Comparison of ENCODE assay signal across 8 cellular contexts in genomic region chr1:244046907-244047738, GRCh38. TPM values are rescaled to one million over a fixed set of nuclear protein-coding genes. Genes with fewer than 3 reads are reported as not detected.
DNase-seq lines count a peak whose midpoint lies in the region; ATAC-seq and TF ChIP-seq lines count a peak whose summit lies in the region.

No MANE protein-coding gene starts in this region.

- H3K4me3 ChIP-seq in NT2/D1 (ENCODE audit: insufficient read length, low read depth): peak overlapping the region; percentile 86
- H3K4me3 ChIP-seq in upper lobe of right lung: peak overlapping the region; percentile 81

- peak overlapping the region; percentile 99 for H3K27ac ChIP-seq in caudate nucleus (ENCODE audit: low read depth, low read length)
- peak overlapping the region; percentile 99 for H3K27ac ChIP-seq in upper lobe of right lung

- H3K9me3 ChIP-seq in NT2/D1 (ENCODE audit: insufficient read depth, low read length) (no peaks in the 10 kb centered on the region), upper lobe of right lung (no peaks in the 10 kb centered on the region)

- no peaks in the 10 kb centered on the region for H3K4me1 ChIP-seq in NT2/D1 (ENCODE audit: insufficient read depth, insufficient read length)
- H3K4me1 ChIP-seq in upper lobe of right lung: peaks cover 21% of the 10 kb centered on the region

- peak; percentile 18 for DNase-seq in NCI-H2171 treated with DMSO at 0.1 percent for 48 hours (lab: John Stamatoyannopoulos, UW)
- DNase-seq in NCI-H2171 (lab: John Stamatoyannopoulos, UW): no peak
- DNase-seq in NT2/D1 (ENCODE audit: low read depth, low spot score): no peak
- peak in 4 of 61 donors; percentile 9 to 25 (median 13) for DNase-seq in caudate nucleus (lab: John Stamatoyannopoulos, UW)
- peak; percentile 69 for DNase-seq in medulla oblongata (ENCODE audit: extremely low spot score)
- no peak for DNase-seq in upper lobe of right lung
- no peak for DNase-seq in islet precursor cell

- H3K36me3 ChIP-seq in NT2/D1 (ENCODE audit: insufficient read depth, insufficient read length, low read length) (no peaks in the 10 kb centered on the region), upper lobe of right lung (no peaks in the 10 kb centered on the region)

- H3K27me3 ChIP-seq in NT2/D1 (ENCODE audit: insufficient read depth, insufficient read length) (peaks cover 2% of the 10 kb centered on the region), upper lobe of right lung (no peaks in the 10 kb centered on the region)

- intact Hi-C loops in upper lobe of right lung (cut with DNase I): no loop called here

- no peak for TF ChIP-seq CTCF in upper lobe of right lung (IDR thresholded peaks at IDR 0.05)

- H3K9ac ChIP-seq in NT2/D1 (ENCODE audit: insufficient read length, low read depth): peak overlapping the region; percentile 93

- ATAC-seq in upper lobe of right lung (no peak), HG02610 (IDR thresholded peaks at IDR 0.05; ENCODE audit: unreplicated experiment) (no peak)

RNA-seq across cellular contexts. Expression of gene ZBTB18, which starts 4.0 kb away (rescaled TPM):
- 21.7 TPM for total RNA-seq in upper lobe of right lung

Comparison
In these comparisons a context has a peak if more than half of its experiments do, and no peak if none do; other contexts are left out.
1. DNase-seq: peak in NCI-H2171 treated with DMSO at 0.1 percent for 48 hours (single experiment) and medulla oblongata (single experiment); none in NCI-H2171 (single experiment), NT2/D1 (single experiment), upper lobe of right lung (single experiment) and islet precursor cell (single experiment).